8 cellular contexts compared by ENCODE assay signal in the genomic region with DNA sequence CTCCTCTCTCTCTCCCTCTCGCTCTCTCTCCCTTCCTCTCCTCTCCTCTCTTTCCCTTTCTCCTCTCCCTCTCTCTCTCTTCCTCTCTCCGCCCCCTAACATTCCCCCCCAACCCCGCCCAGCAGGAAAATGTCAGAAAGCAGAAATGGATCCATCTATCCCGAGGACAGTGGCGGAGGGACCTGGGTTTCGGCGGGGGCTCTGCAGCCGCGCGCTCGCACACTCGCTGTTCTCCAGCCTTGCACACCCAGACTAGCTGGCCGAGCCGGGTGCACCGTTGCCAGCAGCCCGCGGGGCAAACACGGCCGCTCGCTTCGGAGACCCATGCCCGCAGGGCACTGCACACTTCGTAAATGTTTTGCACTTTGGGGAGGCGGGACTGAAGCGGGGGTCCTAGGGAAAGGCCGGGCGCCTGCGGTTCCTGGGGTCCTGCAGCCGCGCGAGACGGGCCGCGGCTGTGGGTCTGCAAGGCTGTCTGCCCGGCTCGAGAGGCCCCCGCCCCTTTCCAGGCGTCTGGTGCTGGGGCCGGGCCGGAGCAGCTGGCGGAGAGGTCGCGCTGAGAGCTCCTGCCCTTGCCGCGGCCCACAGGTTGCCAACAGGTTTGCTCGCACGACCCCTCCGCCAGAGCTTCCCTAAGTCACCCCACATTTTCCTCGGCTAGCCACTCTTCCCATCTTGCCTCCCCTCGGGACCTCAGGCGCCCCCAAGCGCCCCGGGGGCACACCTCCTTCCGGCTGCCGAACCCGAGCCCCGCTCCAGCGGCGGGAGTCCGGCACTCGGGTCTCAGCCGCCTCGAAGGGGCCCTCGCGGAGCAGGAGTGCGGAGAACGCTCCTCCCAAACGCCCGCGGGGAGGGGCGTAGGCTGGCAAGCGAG. TPM values are rescaled to one million over a fixed set of nuclear protein-coding genes. Genes with fewer than 3 reads are reported as not detected.
DNase-seq lines count a peak whose midpoint lies in the region; ATAC-seq and TF ChIP-seq lines count a peak whose summit lies in the region.

No MANE protein-coding gene starts in this region.

- H3K4me3 ChIP-seq in ectodermal cell (ENCODE audit: insufficient read depth, low read depth, low read length) = peak overlapping the region; percentile 61

- 0% methylated on average over 72 of the region's 72 CpGs for WGBS in ectodermal cell, 2 experiments

- H3K4me1 ChIP-seq in ectodermal cell (ENCODE audit: control insufficient read depth, insufficient read depth, low read length) = peaks cover 15% of the 10 kb centered on the region

- intact Hi-C loops in activated CD4-positive, alpha-beta T cell treated with anti-CD3 and anti-CD28 coated beads, Interleukin-2, amount 10 ng/mL, durations not matched to agents 24 days and 14 days (cut with micrococcal nuclease) = loop anchor here (5.0 kb wide), 3 partner anchors 94 to 266 kb away; a partner anchor contains a TSS

- H3K4me1 Mint-ChIP-seq in activated CD4-positive, alpha-beta T cell treated with anti-CD3 and anti-CD28 coated beads, Interleukin-2, amount 10 ng/mL, durations not matched to agents 24 days and 14 days = peaks cover 26% of the 10 kb centered on the region
- H3K4me1 Mint-ChIP-seq in memory B cell = peaks cover 31% of the 10 kb centered on the region

- H3K27ac ChIP-seq in ectodermal cell (ENCODE audit: insufficient read depth, low read depth, low read length, poor library complexity, severe bottlenecking) = no peak overlapping the region

- ATAC-seq in memory B cell (ENCODE audit: low read depth) = peak; percentile 38
- no peak for ATAC-seq in GM18858 (IDR thresholded peaks at IDR 0.05; ENCODE audit: unreplicated experiment)
- no peak for ATAC-seq in HG03342 (IDR thresholded peaks at IDR 0.05; ENCODE audit: unreplicated experiment)

- in situ Hi-C loops in GM13976 (cut with MboI; ENCODE audit: low sequenced_read_pairs, unreplicated experiment) = loop anchor here (25.0 kb wide), 1 partner anchor 211 kb away; a partner anchor contains a TSS

- no peaks in the 10 kb centered on the region for H3K9me3 ChIP-seq in ectodermal cell (ENCODE audit: control insufficient read depth, low read length)

- no peak for TF ChIP-seq CTCF in GM13976 (IDR thresholded peaks at IDR 0.05; ENCODE audit: borderline replicate concordance, control extremely low read depth, extremely low read depth, insufficient read depth, missing control alignments)

- H3K27ac Mint-ChIP-seq in activated CD4-positive, alpha-beta T cell treated with anti-CD3 and anti-CD28 coated beads, Interleukin-2, amount 10 ng/mL, durations not matched to agents 24 days and 14 days = peak overlapping the region; percentile 93
- H3K27ac Mint-ChIP-seq in memory B cell = peak overlapping the region; percentile 99

- DNase-seq in GM13976 (ENCODE audit: low spot score) = peak; percentile 67
- DNase-seq in NCI-H1417 treated with DMSO at 0.1 percent for 48 hours (lab: John Stamatoyannopoulos, UW) = peak; percentile 9
- peak; percentile 90 for DNase-seq in activated CD4-positive, alpha-beta T cell treated with anti-CD3 and anti-CD28 coated beads, Interleukin-2, amount 10 ng/mL, durations not matched to agents 24 days and 14 days
- DNase-seq in memory B cell (ENCODE audit: low spot score in 2 of 2) = peak; percentile 56 to 71
- peak; percentile 44 to 51 for DNase-seq in stimulated activated CD8-positive, alpha-beta memory T cell treated with anti-CD3 and anti-CD28 coated beads, Interleukin-2, amount 100 ng/mL, for 48 hours (ENCODE audit: low read depth in 2 of 2)

- H3K27me3 ChIP-seq in ectodermal cell (ENCODE audit: control insufficient read depth, insufficient read depth, low read length, poor library complexity, severe bottlenecking) = peaks cover 72% of the 10 kb centered on the region

- no peaks in the 10 kb centered on the region for H3K9me3 Mint-ChIP-seq in activated CD4-positive, alpha-beta T cell treated with anti-CD3 and anti-CD28 coated beads, Interleukin-2, amount 10 ng/mL, durations not matched to agents 24 days and 14 days
- no peaks in the 10 kb centered on the region for H3K9me3 Mint-ChIP-seq in memory B cell

- peaks cover 4% of the 10 kb centered on the region for H3K36me3 Mint-ChIP-seq in activated CD4-positive, alpha-beta T cell treated with anti-CD3 and anti-CD28 coated beads, Interleukin-2, amount 10 ng/mL, durations not matched to agents 24 days and 14 days (ENCODE audit: low read depth)
- H3K36me3 Mint-ChIP-seq in memory B cell = peaks cover 4% of the 10 kb centered on the region

- H3K4me3 Mint-ChIP-seq in activated CD4-positive, alpha-beta T cell treated with anti-CD3 and anti-CD28 coated beads, Interleukin-2, amount 10 ng/mL, durations not matched to agents 24 days and 14 days = peak overlapping the region; percentile 97
- H3K4me3 Mint-ChIP-seq in memory B cell = peak overlapping the region; percentile 100

- H3K36me3 ChIP-seq in ectodermal cell (ENCODE audit: control insufficient read depth, insufficient read depth, low read length) = no peaks in the 10 kb centered on the region

- peaks cover 59% of the 10 kb centered on the region for H3K27me3 Mint-ChIP-seq in activated CD4-positive, alpha-beta T cell treated with anti-CD3 and anti-CD28 coated beads, Interleukin-2, amount 10 ng/mL, durations not matched to agents 24 days and 14 days
- peaks cover 14% of the 10 kb centered on the region for H3K27me3 Mint-ChIP-seq in memory B cell

RNA-seq across cellular contexts. Expression of a gene that starts 0.8 kb away (rescaled TPM):
- 2.6 and 2.8 TPM in 2 replicates for total RNA-seq in activated CD4-positive, alpha-beta T cell treated with anti-CD3 and anti-CD28 coated beads, Interleukin-2, amount 10 ng/mL, durations not matched to agents 24 days and 14 days
- polyA plus RNA-seq in ectodermal cell (2013, experiment 1 of 4) = 13.2 TPM
- polyA plus RNA-seq in ectodermal cell (2013, experiment 2 of 4) = 11.0 TPM
- polyA plus RNA-seq in ectodermal cell (2013, experiment 3 of 4) = 12.7 TPM
- 14.2 TPM for polyA plus RNA-seq in ectodermal cell (2013, experiment 4 of 4)

Comparison
In these comparisons a context has a peak if more than half of its experiments do, and no peak if none do; other contexts are left out.
1. DNase-seq: peak in every context shown above with its lines; median percentile 90 in activated CD4-positive, alpha-beta T cell treated with anti-CD3 and anti-CD28 coated beads, Interleukin-2, amount 10 ng/mL, durations not matched to agents 24 days and 14 days; 67 in GM13976; 64 in memory B cell; 48 in stimulated activated CD8-positive, alpha-beta memory T cell treated with anti-CD3 and anti-CD28 coated beads, Interleukin-2, amount 100 ng/mL, for 48 hours; 9 in NCI-H1417 treated with DMSO at 0.1 percent for 48 hours.